Comparison of ENCODE assay signal across 23 cellular contexts in the genomic region with DNA sequence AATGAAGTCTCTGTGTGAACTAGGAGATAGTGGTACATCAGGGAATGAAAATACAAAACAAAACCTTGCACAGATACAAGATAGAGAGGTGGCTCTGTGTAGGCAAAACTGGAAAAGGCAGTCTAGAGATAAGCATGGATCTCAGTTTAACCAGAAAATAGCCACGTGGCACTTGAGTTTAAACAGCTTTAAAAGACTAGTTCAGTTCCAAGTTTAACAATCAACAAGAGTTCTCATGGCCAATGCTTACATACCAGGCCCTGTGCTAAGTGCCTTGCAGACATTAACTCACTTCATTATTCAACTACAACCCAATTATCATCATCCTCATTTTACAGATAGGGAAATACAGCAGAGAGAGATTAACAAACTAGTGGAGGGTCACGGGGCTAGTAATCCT.
"Had no signal": no experiment of that assay in that cellular context is flagged by ENCODE, and none has a peak within 500 bp of the region (broad histone marks: within the 10 kb centered on the region; RNA-seq: fewer than 3 reads in every experiment).

No MANE protein-coding gene starts in this region.

- H3K9me3 ChIP-seq: adrenal gland had no signal

- H3K27me3 ChIP-seq: adrenal gland had no signal

- H3K27ac ChIP-seq: adrenal gland had no signal

- H3K36me3 ChIP-seq: adrenal gland had no signal

- H3K4me1 ChIP-seq: adrenal gland had no signal

- ATAC-seq: activated CD8-positive, alpha-beta T cell treated with anti-CD3 and anti-CD28 coated beads, Interleukin-2, amount 10 ng/mL, durations not matched to agents 7 days and 5 days; PC-3; T-helper 17 cell; WTC11 had no signal

- DNase-seq: activated CD4-positive, alpha-beta T cell treated with anti-CD3 and anti-CD28 coated beads for 48 hours; activated CD4-positive, alpha-beta T cell treated with anti-CD3 and anti-CD28 coated beads, Interleukin-2, amount 50 U/mL, for 4 hours; activated CD4-positive, CD25-positive, alpha-beta regulatory T cell treated with anti-CD3 and anti-CD28 coated beads, Interleukin-2, amount 50 U/mL, for 72 hours; activated CD8-positive, alpha-beta memory T cell treated with anti-CD3 and anti-CD28 coated beads, Interleukin-2, amount 50 U/mL, for 48 hours; activated CD8-positive, alpha-beta T cell treated with anti-CD3 and anti-CD28 coated beads, Interleukin-2, amount 10 ng/mL, durations not matched to agents 7 days and 5 days; activated naive CD4-positive, alpha-beta T cell treated with anti-CD3 and anti-CD28 coated beads, Interleukin-2, amount 50 U/mL, for 16 hours; activated naive CD8-positive, alpha-beta T cell treated with anti-CD3 and anti-CD28 coated beads, Interleukin-2, amount 10 ng/mL, durations not matched to agents 7 days and 5 days; activated T-cell treated with anti-CD3 and anti-CD28 coated beads, Interleukin-2, amount 50 U/mL, for 1 hour; adrenal gland; anterior cingulate cortex; caudate nucleus; KBM-7; NCI-H1092; NCI-H1417; NCI-H1930; NCI-H2107; NCI-H510A treated with DMSO at 0.1 percent for 48 hours; NCI-H69; PC-3; SHP77; T-helper 17 cell; T-helper 9 cell had no signal

- H3K4me3 ChIP-seq: adrenal gland had no signal
